20 cellular contexts compared by ENCODE assay signal in the genomic region with DNA sequence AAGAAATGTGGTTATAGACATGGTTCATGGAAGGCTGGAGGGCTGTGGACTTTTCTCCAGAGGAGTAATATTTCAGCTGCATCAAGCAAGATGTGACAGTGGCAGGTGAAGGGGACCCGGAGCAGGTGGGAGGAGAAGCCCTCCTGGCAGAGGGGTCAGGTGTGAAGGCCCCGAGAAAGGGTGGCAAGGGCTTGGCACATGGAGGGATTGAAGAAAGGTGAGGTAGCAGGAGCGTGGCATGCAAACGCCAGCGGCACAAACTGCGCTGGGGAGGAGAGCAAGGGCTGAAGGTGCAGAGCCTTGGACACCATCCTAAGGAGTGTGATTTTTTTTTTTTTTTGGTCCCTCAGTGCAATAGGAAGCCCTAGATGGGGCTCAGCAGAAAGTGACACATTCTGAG.
A peak's percentile ranks its signal among the peaks of the same experiment; 100 is the strongest.
DNase-seq lines count a peak whose midpoint lies in the region; ATAC-seq and TF ChIP-seq lines count a peak whose summit lies in the region.
"Had no signal": no experiment of that assay in that cellular context is flagged by ENCODE, and none has a peak within 500 bp of the region (broad histone marks: within the 10 kb centered on the region; RNA-seq: fewer than 3 reads in every experiment).

No MANE protein-coding gene starts in this region.

- H3K4me1 Mint-ChIP-seq in chondrocyte (ENCODE audit: low read depth) (peaks cover 13% of the 10 kb centered on the region), neural crest cell (peaks cover 4% of the 10 kb centered on the region)
- peaks cover 84% of the 10 kb centered on the region for H3K4me1 Mint-ChIP-seq in stimulated activated memory B cell treated with anti-CD40 and anti-IgM and Interleukin-4, amounts not matched to agents 10 μg/mL and 1 μg/mL and 100 μg/mL, for 72 hours

- no peak overlapping the region for H3K27ac ChIP-seq in substantia nigra (ENCODE audit: low read depth, low read length, poor library complexity, severe bottlenecking)

- H3K27ac Mint-ChIP-seq in chondrocyte (ENCODE audit: unreplicated experiment) (no peak overlapping the region), neural crest cell (ENCODE audit: unreplicated experiment) (peak overlapping the region; percentile 68)
- H3K27ac Mint-ChIP-seq in stimulated activated memory B cell treated with anti-CD40 and anti-IgM and Interleukin-4, amounts not matched to agents 10 μg/mL and 1 μg/mL and 100 μg/mL, for 72 hours: peak overlapping the region; percentile 95

- ATAC-seq in stimulated activated memory B cell treated with anti-CD40 and anti-IgM and Interleukin-4, amounts not matched to agents 10 μg/mL and 1 μg/mL and 100 μg/mL, for 72 hours: no peak
- ATAC-seq in GM19463 (IDR thresholded peaks at IDR 0.05; ENCODE audit: unreplicated experiment): no peak

- H3K4me3 Mint-ChIP-seq in chondrocyte (ENCODE audit: unreplicated experiment): no peak overlapping the region
- H3K4me3 Mint-ChIP-seq in neural crest cell: no peak overlapping the region
- H3K4me3 Mint-ChIP-seq in stimulated activated memory B cell treated with anti-CD40 and anti-IgM and Interleukin-4, amounts not matched to agents 10 μg/mL and 1 μg/mL and 100 μg/mL, for 72 hours: no peak overlapping the region
- H3K4me3 Mint-ChIP-seq: CD4-positive, CD25-positive, alpha-beta regulatory T cell had no signal

- H3K27me3 Mint-ChIP-seq in chondrocyte (ENCODE audit: low read depth) (no peaks in the 10 kb centered on the region), neural crest cell (ENCODE audit: low read depth) (no peaks in the 10 kb centered on the region)
- no peaks in the 10 kb centered on the region for H3K27me3 Mint-ChIP-seq in stimulated activated memory B cell treated with anti-CD40 and anti-IgM and Interleukin-4, amounts not matched to agents 10 μg/mL and 1 μg/mL and 100 μg/mL, for 72 hours

- H3K36me3 Mint-ChIP-seq in chondrocyte (ENCODE audit: low read depth) (no peaks in the 10 kb centered on the region), neural crest cell (ENCODE audit: low read depth) (no peaks in the 10 kb centered on the region)
- no peaks in the 10 kb centered on the region for H3K36me3 Mint-ChIP-seq in stimulated activated memory B cell treated with anti-CD40 and anti-IgM and Interleukin-4, amounts not matched to agents 10 μg/mL and 1 μg/mL and 100 μg/mL, for 72 hours

- TF ChIP-seq CTCF in chondrocyte (IDR thresholded peaks at IDR 0.05) (no peak), neural crest cell (conservative IDR thresholded peaks at IDR 0.05) (no peak)

- peaks cover 2% of the 10 kb centered on the region for H3K9me3 Mint-ChIP-seq in chondrocyte (ENCODE audit: low read depth)
- no peaks in the 10 kb centered on the region for H3K9me3 Mint-ChIP-seq in neural crest cell
- H3K9me3 Mint-ChIP-seq in stimulated activated memory B cell treated with anti-CD40 and anti-IgM and Interleukin-4, amounts not matched to agents 10 μg/mL and 1 μg/mL and 100 μg/mL, for 72 hours: peaks cover 6% of the 10 kb centered on the region

- DNase-seq in activated effector memory CD4-positive, alpha-beta T cell treated with anti-CD3 and anti-CD28 coated beads, Interleukin-2, amount 50 U/mL, for 16 hours: peak; percentile 50
- DNase-seq in activated effector memory CD4-positive, alpha-beta T cell treated with Interleukin-2 at 50 U/mL for 16 hours: no peak
- peak; percentile 72 for DNase-seq in chondrocyte (ENCODE audit: low spot score)
- DNase-seq in neural crest cell (ENCODE audit: low read depth, low spot score): no peak
- no peak for DNase-seq in DMS53 treated with DMSO at 0.1 percent for 48 hours (lab: John Stamatoyannopoulos, UW; ENCODE audit: unreplicated experiment)
- no peak for DNase-seq in substantia nigra (lab: John Stamatoyannopoulos, UW)
- DNase-seq: BE2C; CD4-positive, CD25-positive, alpha-beta regulatory T cell; DMS79; H7; Kasumi-1; NCI-H1048; NCI-H1417 treated with DMSO at 0.1 percent for 48 hours; NCI-H187; NCI-H446; NCI-H526 treated with DMSO at 0.1 percent for 48 hours; OCI-M1; Right ventricle myocardium superior had no signal

Comparison
In these comparisons a context has a peak if more than half of its experiments do, and no peak if none do; other contexts are left out.
1. DNase-seq: peak in activated effector memory CD4-positive, alpha-beta T cell treated with anti-CD3 and anti-CD28 coated beads, Interleukin-2, amount 50 U/mL, for 16 hours (single experiment) and chondrocyte (single experiment); none in activated effector memory CD4-positive, alpha-beta T cell treated with Interleukin-2 at 50 U/mL for 16 hours (single experiment), neural crest cell (single experiment), DMS53 treated with DMSO at 0.1 percent for 48 hours (single experiment) and substantia nigra (0 of 49).